20 cellular contexts compared by ENCODE assay signal in genomic region chr7:152073352-152073751, GRCh38. TPM values are rescaled to one million over a fixed set of nuclear protein-coding genes. Genes with fewer than 3 reads are reported as not detected.
DNase-seq lines count a peak whose midpoint lies in the region; ATAC-seq and TF ChIP-seq lines count a peak whose summit lies in the region.
"Had no signal": no experiment of that assay in that cellular context is flagged by ENCODE, and none has a peak within 500 bp of the region (broad histone marks: within the 10 kb centered on the region; RNA-seq: fewer than 3 reads in every experiment).

No MANE protein-coding gene starts in this region.

- POLR2A ChIA-PET in MCF 10A (lab: Yijun Ruan, JAX) (interaction anchor here (0.7 to 1.5 kb wide), 2 partner anchors 8 to 25 kb away, joined by 3 to 4 read pairs; no protein-coding TSS in a partner anchor), WTC11 (lab: Charles Lee) (no interaction called here)

- ATAC-seq in WTC11 = no peak
- ATAC-seq: CD8-positive, alpha-beta T cell; GM12878 had no signal

- in situ Hi-C loops in mammary epithelial cell (cut with MboI; ENCODE audit: low sequenced_read_pairs in 2 of 2) = no loop called here

- H3K9me3 ChIP-seq in mammary epithelial cell (replicated peaks; ENCODE audit: insufficient read depth, low read length) = peaks cover 3% of the 10 kb centered on the region
- H3K9me3 ChIP-seq: HAP-1 had no signal

- TF ChIP-seq CTCF in MCF 10A (IDR thresholded peaks at IDR 0.05; ENCODE audit: unreplicated experiment) (no peak), mammary epithelial cell (conservative IDR thresholded peaks at IDR 0.05 in 1 of 2, IDR thresholded peaks at IDR 0.05 in 1 of 2; ENCODE audit: extremely low read depth in 1 of 2, insufficient read depth in 1 of 2, low read depth in 1 of 2, low read length in 2 of 2) (no peak), WTC11 (IDR thresholded peaks at IDR 0.05) (no peak), brain (conservative IDR thresholded peaks at IDR 0.05) (no peak)

- BruUV-seq in MCF 10A (replicated peaks; lab: Mats Ljungman, UMichigan) (no TSS peak), mammary epithelial cell (replicated peaks; lab: Mats Ljungman, UMichigan) (no TSS peak)

- 96% methylated on average over 2 of the region's 2 CpGs for WGBS in mammary epithelial cell (ENCODE audit: low coverage, missing lambda C conversion rate)

- no peak overlapping the region for H3K4me2 ChIP-seq in mammary epithelial cell (ENCODE audit: insufficient read depth, low read depth, low read length)
- H3K4me2 ChIP-seq: BLaER1 had no signal

- no peak overlapping the region for H3K27ac ChIP-seq in mammary epithelial cell (ENCODE audit: insufficient read depth, low read depth, low read length)
- H3K27ac ChIP-seq: 22Rv1, BLaER1, C4-2B had no signal

- H3K36me3 ChIP-seq in mammary epithelial cell (ENCODE audit: insufficient read depth, low read length) = no peaks in the 10 kb centered on the region
- H3K36me3 ChIP-seq: BLaER1, HAP-1 had no signal

- H3K27me3 ChIP-seq in mammary epithelial cell (ENCODE audit: insufficient read depth, low read length) = no peaks in the 10 kb centered on the region
- H3K27me3 ChIP-seq: BLaER1 had no signal

- intact Hi-C loops in MCF 10A (cut with micrococcal nuclease) (no loop called here), mammary epithelial cell (cut with micrococcal nuclease) (no loop called here)

- peaks cover 11% of the 10 kb centered on the region for H3K36me3 Mint-ChIP-seq in MCF 10A (ENCODE audit: insufficient read depth, unreplicated experiment)
- peaks cover 31% of the 10 kb centered on the region for H3K36me3 Mint-ChIP-seq in WTC11
- peaks cover 53% of the 10 kb centered on the region for H3K36me3 Mint-ChIP-seq in brain

- H3K4me3 ChIP-seq in mammary epithelial cell (replicated peaks in 1 of 3; ENCODE audit: insufficient read depth in 1 of 3, low read depth in 2 of 3, low read length in 3 of 3) = no peak overlapping the region
- H3K4me3 ChIP-seq: BLaER1, GM12878, HAP-1 had no signal

- DNase-seq in MCF 10A (ENCODE audit: unreplicated experiment) = no peak
- DNase-seq in mammary epithelial cell = no peak
- DNase-seq in WTC11 (ENCODE audit: low spot score) = no peak
- no peak for DNase-seq in NCI-H2196 (lab: John Stamatoyannopoulos, UW; ENCODE audit: unreplicated experiment)
- no peak for DNase-seq in T-helper 1 cell
- no peak for DNase-seq in NCI-H2171 treated with DMSO at 0.1 percent for 48 hours (lab: John Stamatoyannopoulos, UW)
- DNase-seq: CD4-positive, CD25-positive, alpha-beta regulatory T cell; CD8-positive, alpha-beta T cell; DMS 273 treated with DMSO at 0.1 percent for 48 hours; DMS79; EL; GDM1; GOT3 had no signal

- H3K4me1 Mint-ChIP-seq in MCF 10A (ENCODE audit: insufficient read depth, unreplicated experiment) (peaks cover 29% of the 10 kb centered on the region), WTC11 (peaks cover 69% of the 10 kb centered on the region), brain (peaks cover 52% of the 10 kb centered on the region)

- CTCF ChIA-PET in MCF 10A (lab: Yijun Ruan, JAX) = no interaction called here
- CTCF ChIA-PET in mammary epithelial cell (lab: Charles Lee; ENCODE audit: low non-redundant PET) = no interaction called here
- CTCF ChIA-PET in WTC11 (lab: Charles Lee) = no interaction called here

- H3K4me3 Mint-ChIP-seq in MCF 10A (ENCODE audit: unreplicated experiment) (no peak overlapping the region), WTC11 (no peak overlapping the region), brain (peak overlapping the region in 1 of 5 experiments; percentile 15)
- H3K4me3 Mint-ChIP-seq: B cell; CD4-positive, CD25-positive, alpha-beta regulatory T cell; CD8-positive, alpha-beta T cell had no signal

- H3K79me2 ChIP-seq in mammary epithelial cell (ENCODE audit: insufficient read depth, low read length) = peaks cover 52% of the 10 kb centered on the region

- peaks cover 12% of the 10 kb centered on the region for H3K9me3 Mint-ChIP-seq in MCF 10A (ENCODE audit: unreplicated experiment)
- peaks cover 33% of the 10 kb centered on the region for H3K9me3 Mint-ChIP-seq in WTC11
- peaks cover 10 to 24% (median 19%) of the 10 kb centered on the region in 5 experiments for H3K9me3 Mint-ChIP-seq in brain
- H3K9me3 Mint-ChIP-seq: CD8-positive, alpha-beta T cell had no signal

- dilution Hi-C loops in mammary epithelial cell (cut with HindIII; ENCODE audit: low sequenced_read_pairs) = no loop called here

- peak overlapping the region; percentile 85 for H3K27ac Mint-ChIP-seq in MCF 10A (ENCODE audit: low read depth, unreplicated experiment)
- peak overlapping the region; percentile 28; the same call in 1 of the 2 replicates for H3K27ac Mint-ChIP-seq in WTC11
- peak overlapping the region in 4 of 5 experiments; percentile 15 to 74 (median 72) for H3K27ac Mint-ChIP-seq in brain
- H3K27ac Mint-ChIP-seq: B cell; CD8-positive, alpha-beta T cell had no signal

- no peak overlapping the region for H3K9ac ChIP-seq in mammary epithelial cell (ENCODE audit: insufficient read depth, low read length)
- H3K9ac ChIP-seq: BLaER1 had no signal

- H4K20me1 ChIP-seq in mammary epithelial cell (ENCODE audit: insufficient read depth, low read length) = no peaks in the 10 kb centered on the region
- H4K20me1 ChIP-seq: BLaER1 had no signal

- H2AFZ ChIP-seq in mammary epithelial cell (ENCODE audit: low read depth, low read length) = no peak overlapping the region

- H3K27me3 Mint-ChIP-seq in MCF 10A (ENCODE audit: insufficient read depth, unreplicated experiment) (no peaks in the 10 kb centered on the region), WTC11 (ENCODE audit: low read depth) (no peaks in the 10 kb centered on the region; the same call in 1 of the 2 replicates), brain (peaks cover 6% of the 10 kb centered on the region)
- H3K27me3 Mint-ChIP-seq: B cell; CD4-positive, CD25-positive, alpha-beta regulatory T cell had no signal

- H3K4me1 ChIP-seq in mammary epithelial cell (ENCODE audit: insufficient read depth, low read length) = peaks cover 7% of the 10 kb centered on the region

TF ChIP-seq in WTC11, 78 proteins besides CTCF, POLR2A, EP300 and RAD21 (continues in another document):
- TF ChIP-seq RORB (CRISPR knock-in tag; IDR thresholded peaks at IDR 0.05) (no peak), NFE2L1 (CRISPR knock-in tag; IDR thresholded peaks at IDR 0.05) (no peak), NR2C2 (CRISPR knock-in tag; IDR thresholded peaks at IDR 0.05) (no peak), ZNF219 (CRISPR knock-in tag; IDR thresholded peaks at IDR 0.05; ENCODE audit: borderline replicate concordance) (no peak), E2F5 (CRISPR knock-in tag; IDR thresholded peaks at IDR 0.05) (no peak), ATF6 (CRISPR knock-in tag; IDR thresholded peaks at IDR 0.05) (no peak), IRF1 (CRISPR knock-in tag; IDR thresholded peaks at IDR 0.05) (no peak)

RNA-seq across cellular contexts. Expression of gene GALNT11, which starts 47.9 kb away (rescaled TPM):
- total RNA-seq in MCF 10A (2022) (15.1 and 17.3 TPM in 2 replicates), mammary epithelial cell (10 to 100 TPM; 28.4 to 49.2 TPM), WTC11 (2021) (24.0 to 26.8 TPM (median 24.9 TPM) in 3 replicates)
- polyA plus RNA-seq in mammary epithelial cell (36.8 TPM), brain (ENCODE audit: insufficient read depth, low read depth, low replicate concordance) (23.8 TPM)
- polyA minus RNA-seq in mammary epithelial cell = 21.4 TPM

Comparison
In these comparisons a context has a peak if more than half of its experiments do, and no peak if none do; other contexts are left out.
1. H3K27ac Mint-ChIP-seq: peak in every context shown above with its lines; median percentile 85 in MCF 10A; 72 in brain; 28 in WTC11.